In genomic region chr2:237291138-237291792, GRCh38 we compare ENCODE assay signal across 8 cellular contexts.
DNase-seq lines count a peak whose midpoint lies in the region; ATAC-seq and TF ChIP-seq lines count a peak whose summit lies in the region.

No MANE protein-coding gene starts in this region.

- no peaks in the 10 kb centered on the region for H3K36me3 Mint-ChIP-seq in osteocyte (ENCODE audit: unreplicated experiment)

- DNase-seq in EH (ENCODE audit: low read depth) (peak; percentile 99), NCI-H187 treated with DMSO at 0.1 percent for 48 hours (lab: John Stamatoyannopoulos, UW) (peak; percentile 53), fibroblast of the conjunctiva (ENCODE audit: low read depth) (peak; percentile 99), osteocyte (ENCODE audit: extremely low spot score, unreplicated experiment) (peak; percentile 99), activated gamma-delta T cell (lab: John Stamatoyannopoulos, UW) (no peak)
- peak; percentile 2 to 14 for DNase-seq in activated CD4-positive, alpha-beta T cell treated with anti-CD3 and anti-CD28 coated beads, Interleukin-2, amount 50 U/mL, for 4 hours

- peak overlapping the region; percentile 62 for H3K4me3 Mint-ChIP-seq in osteocyte (ENCODE audit: unreplicated experiment)

- no peak for TF ChIP-seq CTCF in osteocyte (IDR thresholded peaks at IDR 0.05)

- no peak for ATAC-seq in GM21381 (IDR thresholded peaks at IDR 0.05; ENCODE audit: unreplicated experiment)

- H3K27ac ChIP-seq in urinary bladder (ENCODE audit: low read depth), result peak overlapping the region; percentile 23

- no peaks in the 10 kb centered on the region for H3K36me3 ChIP-seq in urinary bladder (ENCODE audit: insufficient read depth)

- no peaks in the 10 kb centered on the region for H3K27me3 Mint-ChIP-seq in osteocyte (ENCODE audit: unreplicated experiment)

- H3K27ac Mint-ChIP-seq in osteocyte (ENCODE audit: unreplicated experiment), result peak overlapping the region; percentile 99

- WGBS in urinary bladder, result under 1% methylated on average over 20 of the region's 20 CpGs

- no peaks in the 10 kb centered on the region for H3K4me1 ChIP-seq in urinary bladder (ENCODE audit: insufficient read depth)

- peaks cover 63% of the 10 kb centered on the region for H3K4me1 Mint-ChIP-seq in osteocyte (ENCODE audit: unreplicated experiment)

- H3K9me3 Mint-ChIP-seq in osteocyte (ENCODE audit: unreplicated experiment), result no peaks in the 10 kb centered on the region

- H3K4me3 ChIP-seq in urinary bladder (ENCODE audit: low read depth, low read length), result no peak overlapping the region
